10 cellular contexts compared by ENCODE assay signal in the genomic region with DNA sequence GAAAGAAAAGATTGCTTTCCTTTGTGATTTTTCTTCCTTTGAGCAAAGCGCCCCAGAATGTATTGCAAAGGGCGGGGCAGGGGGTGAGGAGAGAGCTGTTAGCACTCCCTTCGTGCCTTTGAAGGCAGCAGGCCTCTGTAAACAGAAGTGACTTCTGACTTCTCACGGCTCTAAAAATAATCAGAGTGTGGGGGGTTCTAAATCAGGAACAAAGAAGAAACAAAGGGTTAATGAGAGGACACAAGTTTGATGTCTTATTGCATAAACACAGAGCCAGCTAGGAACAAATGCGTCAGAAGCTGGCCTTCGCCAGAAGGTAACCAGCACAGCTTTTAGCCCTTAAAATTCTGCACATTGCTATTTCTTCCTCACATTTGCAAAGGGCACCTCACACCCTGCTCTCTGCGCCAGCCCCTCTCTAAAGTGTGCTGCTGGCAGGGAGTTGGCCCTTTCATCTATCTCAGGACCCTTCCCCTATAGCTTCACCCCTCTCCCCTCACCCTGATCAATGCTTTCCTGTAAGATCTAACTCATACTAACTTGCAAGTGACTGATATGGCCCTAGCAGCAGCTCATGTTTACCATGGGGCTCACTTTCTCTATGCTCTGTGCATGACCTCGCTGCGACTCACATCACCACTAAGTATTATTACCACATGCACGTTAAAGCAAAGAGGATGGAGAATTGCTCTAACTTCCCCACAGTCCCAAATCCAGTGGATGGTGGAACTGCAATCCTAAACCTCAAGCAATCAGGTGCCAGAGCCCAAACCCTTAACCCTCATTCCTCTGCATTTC.
DNase-seq lines count a peak whose midpoint lies in the region; ATAC-seq lines count a peak whose summit lies in the region.
"Had no signal": no experiment of that assay in that cellular context is flagged by ENCODE, and none has a peak within 500 bp of the region (broad histone marks: within the 10 kb centered on the region; RNA-seq: fewer than 3 reads in every experiment).

No MANE protein-coding gene starts in this region.

- H3K36me3 ChIP-seq in neuronal stem cell (replicated peaks in 1 of 2; ENCODE audit: control insufficient read depth in 2 of 2, insufficient read depth in 2 of 2, low read length in 2 of 2) = no peaks in the 10 kb centered on the region

- no peak overlapping the region for H3K23ac ChIP-seq in neuronal stem cell (ENCODE audit: low read depth, low read length, poor library complexity)

- no peaks in the 10 kb centered on the region for H3K36me3 Mint-ChIP-seq in activated CD4-positive, alpha-beta T cell treated with anti-CD3 and anti-CD28 coated beads, Interleukin-2, amount 10 ng/mL, durations not matched to agents 7 days and 5 days (ENCODE audit: low read depth)

- H3K4ac ChIP-seq in neuronal stem cell (ENCODE audit: low read length) = no peak overlapping the region

- H2AFZ ChIP-seq in neuronal stem cell (ENCODE audit: low read length) = no peak overlapping the region

- no peak overlapping the region for H2BK15ac ChIP-seq in neuronal stem cell (ENCODE audit: low read length)

- no peak overlapping the region for H4K8ac ChIP-seq in neuronal stem cell (ENCODE audit: low read depth, low read length)

- peak; percentile 51 for DNase-seq in activated naive CD4-positive, alpha-beta T cell treated with Interleukin-2 at 50 U/mL for 16 hours
- no peak for DNase-seq in activated naive CD4-positive, alpha-beta T cell (lab: John Stamatoyannopoulos, UW)
- DNase-seq in activated CD4-positive, alpha-beta T cell treated with anti-CD3 and anti-CD28 coated beads, Interleukin-2, amount 10 ng/mL, durations not matched to agents 7 days and 5 days = peak; percentile 6
- DNase-seq in fibroblast of the conjunctiva (ENCODE audit: low read depth) (peak; percentile 1), neuronal stem cell (ENCODE audit: low spot score) (no peak), NCI-H1417 (lab: John Stamatoyannopoulos, UW) (no peak)
- DNase-seq in stimulated activated naive CD8-positive, alpha-beta T cell treated with anti-CD3 and anti-CD28 coated beads, Interleukin-15, amount 100 ng/mL, for 72 hours = peak; percentile 5 to 29
- DNase-seq: NCI-H1436 treated with DMSO at 0.1 percent for 48 hours had no signal

- H3K27ac Mint-ChIP-seq in activated CD4-positive, alpha-beta T cell treated with anti-CD3 and anti-CD28 coated beads, Interleukin-2, amount 10 ng/mL, durations not matched to agents 7 days and 5 days = peak overlapping the region; percentile 69
- H3K27ac Mint-ChIP-seq in stimulated activated naive CD8-positive, alpha-beta T cell treated with anti-CD3 and anti-CD28 coated beads, Interleukin-15, amount 100 ng/mL, for 72 hours = peak overlapping the region; percentile 24 to 89
- H3K27ac Mint-ChIP-seq: dendritic cell treated with granulocyte-macrophage colony-stimulating factor and Interleukin-4, amounts not matched to agents 40 ng/mL and 50 ng/mL, for 4 days had no signal

- peaks cover 23% of the 10 kb centered on the region for H3K4me1 Mint-ChIP-seq in activated CD4-positive, alpha-beta T cell treated with anti-CD3 and anti-CD28 coated beads, Interleukin-2, amount 10 ng/mL, durations not matched to agents 7 days and 5 days
- H3K4me1 Mint-ChIP-seq in stimulated activated naive CD8-positive, alpha-beta T cell treated with anti-CD3 and anti-CD28 coated beads, Interleukin-15, amount 100 ng/mL, for 72 hours = peaks cover 64% of the 10 kb centered on the region

- H3K27me3 Mint-ChIP-seq in activated CD4-positive, alpha-beta T cell treated with anti-CD3 and anti-CD28 coated beads, Interleukin-2, amount 10 ng/mL, durations not matched to agents 7 days and 5 days = no peaks in the 10 kb centered on the region
- H3K27me3 Mint-ChIP-seq in stimulated activated naive CD8-positive, alpha-beta T cell treated with anti-CD3 and anti-CD28 coated beads, Interleukin-15, amount 100 ng/mL, for 72 hours = no peaks in the 10 kb centered on the region
- H3K27me3 Mint-ChIP-seq: dendritic cell treated with granulocyte-macrophage colony-stimulating factor and Interleukin-4, amounts not matched to agents 40 ng/mL and 50 ng/mL, for 4 days had no signal

- H3K4me1 ChIP-seq in neuronal stem cell (ENCODE audit: control insufficient read depth in 2 of 2, insufficient read depth in 1 of 2, low read depth in 1 of 2, low read length in 2 of 2) = no peaks in the 10 kb centered on the region

- H3K18ac ChIP-seq in neuronal stem cell (ENCODE audit: low read length) = no peak overlapping the region

- peak; percentile 92 for ATAC-seq in stimulated activated naive CD8-positive, alpha-beta T cell treated with anti-CD3 and anti-CD28 coated beads, Interleukin-15, amount 100 ng/mL, for 72 hours
- no peak for ATAC-seq in HG02642 (IDR thresholded peaks at IDR 0.05; ENCODE audit: poor library complexity, unreplicated experiment)

- H2BK5ac ChIP-seq in neuronal stem cell (ENCODE audit: low read length) = no peak overlapping the region

- H3K79me1 ChIP-seq in neuronal stem cell (ENCODE audit: low read depth, low read length) = no peaks in the 10 kb centered on the region

- CTCF ChIA-PET in activated CD4-positive, alpha-beta T cell treated with anti-CD3 and anti-CD28 coated beads, Interleukin-2, amount 10 ng/mL, durations not matched to agents 7 days and 5 days (lab: Charles Lee) = interaction anchor here (1.0 kb wide), 1 partner anchor 10 kb away, joined by 5 read pairs; no protein-coding TSS in a partner anchor

- no peak overlapping the region for H2BK12ac ChIP-seq in neuronal stem cell (ENCODE audit: low read length)

- H3K9me3 Mint-ChIP-seq in activated CD4-positive, alpha-beta T cell treated with anti-CD3 and anti-CD28 coated beads, Interleukin-2, amount 10 ng/mL, durations not matched to agents 7 days and 5 days = peaks cover 8% of the 10 kb centered on the region
- peaks cover 9 to 17% of the 10 kb centered on the region in 2 donors for H3K9me3 Mint-ChIP-seq in stimulated activated naive CD8-positive, alpha-beta T cell treated with anti-CD3 and anti-CD28 coated beads, Interleukin-15, amount 100 ng/mL, for 72 hours

- no peak overlapping the region for H3K14ac ChIP-seq in neuronal stem cell (ENCODE audit: low read length)

- WGBS in neuronal stem cell (ENCODE audit: extremely low coverage in 2 of 2, insufficient read length in 2 of 2, insufficient replicate concordance in 1 of 2), 2 donors = no CpG with 5 or more reads among the region's 10 CpGs

- POLR2A ChIA-PET in activated CD4-positive, alpha-beta T cell treated with anti-CD3 and anti-CD28 coated beads, Interleukin-2, amount 10 ng/mL, durations not matched to agents 7 days and 5 days (lab: Charles Lee) = interaction anchor here (0.5 kb wide), 1 partner anchor 455 kb away, joined by 3 read pairs; no protein-coding TSS in a partner anchor

- no peak overlapping the region for H4K91ac ChIP-seq in neuronal stem cell (ENCODE audit: low read depth, low read length, poor library complexity)

- H3K4me3 ChIP-seq in neuronal stem cell (ENCODE audit: low read length in 2 of 2) = no peak overlapping the region

- H3K27me3 ChIP-seq in neuronal stem cell (ENCODE audit: control insufficient read depth in 3 of 3, insufficient read depth in 3 of 3, low read depth in 1 of 3, low read length in 3 of 3) = peaks cover 0 to 5% (median 0%) of the 10 kb centered on the region in 3 experiments

- H3K4me2 ChIP-seq in neuronal stem cell (ENCODE audit: insufficient read depth, low read length, poor library complexity, severe bottlenecking) = no peak overlapping the region

- no peak overlapping the region for H3K27ac ChIP-seq in neuronal stem cell (replicated peaks; ENCODE audit: low read length)

- no peak overlapping the region for H3K9ac ChIP-seq in neuronal stem cell (ENCODE audit: low read depth, low read length, poor library complexity)

- no peaks in the 10 kb centered on the region for H3K9me3 ChIP-seq in neuronal stem cell (replicated peaks in 1 of 2; ENCODE audit: control insufficient read depth in 2 of 2, insufficient read depth in 1 of 2, low read depth in 1 of 2, low read length in 2 of 2)

- H2AK5ac ChIP-seq in neuronal stem cell (ENCODE audit: low read depth, low read length) = no peak overlapping the region

- no peak overlapping the region for H3K4me3 Mint-ChIP-seq in activated CD4-positive, alpha-beta T cell treated with anti-CD3 and anti-CD28 coated beads, Interleukin-2, amount 10 ng/mL, durations not matched to agents 7 days and 5 days
- peak overlapping the region in 1 of 2 donors; percentile 20 for H3K4me3 Mint-ChIP-seq in stimulated activated naive CD8-positive, alpha-beta T cell treated with anti-CD3 and anti-CD28 coated beads, Interleukin-15, amount 100 ng/mL, for 72 hours
- H3K4me3 Mint-ChIP-seq: dendritic cell treated with granulocyte-macrophage colony-stimulating factor and Interleukin-4, amounts not matched to agents 40 ng/mL and 50 ng/mL, for 4 days had no signal

- H2BK120ac ChIP-seq in neuronal stem cell (ENCODE audit: low read depth, low read length) = no peak overlapping the region

Comparison
In these comparisons a context has a peak if more than half of its experiments do, and no peak if none do; other contexts are left out.
1. DNase-seq: peak in activated naive CD4-positive, alpha-beta T cell treated with Interleukin-2 at 50 U/mL for 16 hours (single experiment), activated CD4-positive, alpha-beta T cell treated with anti-CD3 and anti-CD28 coated beads, Interleukin-2, amount 10 ng/mL, durations not matched to agents 7 days and 5 days (single experiment), fibroblast of the conjunctiva (single experiment) and stimulated activated naive CD8-positive, alpha-beta T cell treated with anti-CD3 and anti-CD28 coated beads, Interleukin-15, amount 100 ng/mL, for 72 hours (2 of 2); none in activated naive CD4-positive, alpha-beta T cell (0 of 4), neuronal stem cell (single experiment) and NCI-H1417 (0 of 3).